Comparison of ENCODE assay signal across 1 cellular context in genomic region chr5:127206320-127207113, GRCh38.
A peak's percentile ranks its signal among the peaks of the same experiment; 100 is the strongest.
TF ChIP-seq lines count a peak whose summit lies in the region.

No MANE protein-coding gene starts in this region.

TF ChIP-seq in HepG2, 621 proteins besides CTCF, POLR2A, EP300 and RAD21 (continued from another document):
- no peak for TF ChIP-seq FOXA1 (IDR thresholded peaks at IDR 0.05)
- TF ChIP-seq FOXA1 (CRISPR knock-in tag; IDR thresholded peaks at IDR 0.05), result peak; percentile 53; the same call in 1 of the 2 replicates
- TF ChIP-seq, protein P1, sequence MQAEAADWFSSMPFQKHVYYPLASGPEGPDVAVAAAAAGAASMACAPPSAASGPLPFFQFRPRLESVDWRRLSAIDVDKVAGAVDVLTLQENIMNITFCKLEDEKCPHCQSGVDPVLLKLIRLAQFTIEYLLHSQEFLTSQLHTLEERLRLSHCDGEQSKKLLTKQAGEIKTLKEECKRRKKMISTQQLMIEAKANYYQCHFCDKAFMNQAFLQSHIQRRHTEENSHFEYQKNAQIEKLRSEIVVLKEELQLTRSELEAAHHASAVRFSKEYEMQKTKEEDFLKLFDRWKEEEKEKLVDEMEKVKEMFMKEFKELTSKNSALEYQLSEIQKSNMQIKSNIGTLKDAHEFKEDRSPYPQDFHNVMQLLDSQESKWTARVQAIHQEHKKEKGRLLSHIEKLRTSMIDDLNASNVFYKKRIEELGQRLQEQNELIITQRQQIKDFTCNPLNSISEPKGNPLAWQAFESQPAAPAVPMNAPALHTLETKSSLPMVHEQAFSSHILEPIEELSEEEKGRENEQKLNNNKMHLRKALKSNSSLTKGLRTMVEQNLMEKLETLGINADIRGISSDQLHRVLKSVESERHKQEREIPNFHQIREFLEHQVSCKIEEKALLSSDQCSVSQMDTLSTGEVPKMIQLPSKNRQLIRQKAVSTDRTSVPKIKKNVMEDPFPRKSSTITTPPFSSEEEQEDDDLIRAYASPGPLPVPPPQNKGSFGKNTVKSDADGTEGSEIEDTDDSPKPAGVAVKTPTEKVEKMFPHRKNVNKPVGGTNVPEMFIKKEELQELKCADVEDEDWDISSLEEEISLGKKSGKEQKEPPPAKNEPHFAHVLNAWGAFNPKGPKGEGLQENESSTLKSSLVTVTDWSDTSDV (CRISPR knock-in tag; IDR thresholded peaks at IDR 0.05), result no peak
- TF ChIP-seq ZBTB21 (CRISPR knock-in tag; IDR thresholded peaks at IDR 0.05), result 0 out of 2 replicates have a peak, but pooled peaks have one; percentile 32
- TF ChIP-seq, protein P2, sequence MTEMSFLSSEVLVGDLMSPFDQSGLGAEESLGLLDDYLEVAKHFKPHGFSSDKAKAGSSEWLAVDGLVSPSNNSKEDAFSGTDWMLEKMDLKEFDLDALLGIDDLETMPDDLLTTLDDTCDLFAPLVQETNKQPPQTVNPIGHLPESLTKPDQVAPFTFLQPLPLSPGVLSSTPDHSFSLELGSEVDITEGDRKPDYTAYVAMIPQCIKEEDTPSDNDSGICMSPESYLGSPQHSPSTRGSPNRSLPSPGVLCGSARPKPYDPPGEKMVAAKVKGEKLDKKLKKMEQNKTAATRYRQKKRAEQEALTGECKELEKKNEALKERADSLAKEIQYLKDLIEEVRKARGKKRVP (CRISPR knock-in tag; IDR thresholded peaks at IDR 0.05), result peak in 1 of 2 experiments; percentile 69; a peak in 2 of 4 replicates
- TF ChIP-seq THRA (CRISPR knock-in tag; IDR thresholded peaks at IDR 0.05; ENCODE audit: borderline replicate concordance), result no peak
- 0 out of 2 replicates have a peak, but pooled peaks have one; percentile 39 for TF ChIP-seq GATAD2A (CRISPR knock-in tag; IDR thresholded peaks at IDR 0.05)
